Comparison of ENCODE assay signal across 26 cellular contexts in genomic region chr11:120744016-120744994, GRCh38.
DNase-seq lines count a peak whose midpoint lies in the region; ATAC-seq and TF ChIP-seq lines count a peak whose summit lies in the region.
"Had no signal": no experiment of that assay in that cellular context is flagged by ENCODE, and none has a peak within 500 bp of the region (broad histone marks: within the 10 kb centered on the region; RNA-seq: fewer than 3 reads in every experiment).

No MANE protein-coding gene starts in this region.

- no peak overlapping the region for H3K4me3 Mint-ChIP-seq in nephron progenitor cell
- no peak overlapping the region for H3K4me3 Mint-ChIP-seq in activated T-helper 2 cell treated with anti-CD3 and anti-CD28 coated beads, Interferon-gamma antibody, Interleukin-2, Interleukin-4, amounts not matched to agents 10 μg/mL and 5 μg/mL and 100 μg/mL, durations not matched to agents 14 hours and 24 hours and 36 hours (ENCODE audit: low read depth)
- H3K4me3 Mint-ChIP-seq: activated CD4-positive, alpha-beta T cell treated with anti-CD3 and anti-CD28 coated beads for 36 hours; CD8-positive, alpha-beta T cell; immature natural killer cell had no signal

- no peak overlapping the region for H3K27ac ChIP-seq in AG04450 (ENCODE audit: low read depth, low read length)
- H3K27ac ChIP-seq in cingulate gyrus (ENCODE audit: low read depth, low read length), result peak overlapping the region; percentile 15
- H3K27ac ChIP-seq: neutrophil, psoas muscle, testis, uterus had no signal

- no peaks in the 10 kb centered on the region for H3K9me3 ChIP-seq in AG04450 (ENCODE audit: control insufficient read depth, insufficient read depth, low read length)
- H3K9me3 ChIP-seq: neutrophil, psoas muscle, testis, uterus had no signal

- no peaks in the 10 kb centered on the region for H3K36me3 Mint-ChIP-seq in nephron progenitor cell (ENCODE audit: low read depth)
- H3K36me3 Mint-ChIP-seq in activated T-helper 2 cell treated with anti-CD3 and anti-CD28 coated beads, Interferon-gamma antibody, Interleukin-2, Interleukin-4, amounts not matched to agents 10 μg/mL and 5 μg/mL and 100 μg/mL, durations not matched to agents 14 hours and 24 hours and 36 hours (ENCODE audit: low read depth), result no peaks in the 10 kb centered on the region
- H3K36me3 Mint-ChIP-seq: CD8-positive, alpha-beta T cell; immature natural killer cell had no signal

- intact Hi-C loops in activated T-helper 2 cell treated with anti-CD3 and anti-CD28 coated beads, Interferon-gamma antibody, Interleukin-2, Interleukin-4, amounts not matched to agents 10 μg/mL and 5 μg/mL and 100 μg/mL, durations not matched to agents 14 hours and 24 hours and 36 hours (cut with micrococcal nuclease), result no loop called here

- H3K9me3 Mint-ChIP-seq in nephron progenitor cell, result no peaks in the 10 kb centered on the region
- no peaks in the 10 kb centered on the region for H3K9me3 Mint-ChIP-seq in activated T-helper 2 cell treated with anti-CD3 and anti-CD28 coated beads, Interferon-gamma antibody, Interleukin-2, Interleukin-4, amounts not matched to agents 10 μg/mL and 5 μg/mL and 100 μg/mL, durations not matched to agents 14 hours and 24 hours and 36 hours
- H3K9me3 Mint-ChIP-seq: CD8-positive, alpha-beta T cell; immature natural killer cell had no signal

- DNase-seq in AG04450 (ENCODE audit: low read depth, low spot score) (no peak), NCI-H2227 treated with DMSO at 0.1 percent for 48 hours (lab: John Stamatoyannopoulos, UW) (peak; percentile 9), nephron progenitor cell (no peak), hepatic stellate cell (ENCODE audit: low spot score) (no peak)
- no peak for DNase-seq in activated T-helper 2 cell treated with anti-CD3 and anti-CD28 coated beads, Interferon-gamma antibody, Interleukin-2, Interleukin-4, amounts not matched to agents 10 μg/mL and 5 μg/mL and 100 μg/mL, durations not matched to agents 14 hours and 24 hours and 36 hours (ENCODE audit: low spot score)
- DNase-seq in activated CD4-positive, alpha-beta T cell treated with anti-CD3 and anti-CD28 coated beads, Interleukin-2, amount 50 U/mL, for 4 hours, result no peak
- DNase-seq: 8988T; activated CD4-positive, alpha-beta T cell treated with anti-CD3 and anti-CD28 coated beads for 36 hours; activated gamma-delta T cell treated with Interleukin-2 at 50 U/mL for 16 hours; activated T-cell treated with anti-CD3 and anti-CD28 coated beads for 4 hours; CD8-positive, alpha-beta T cell; effector CD8-positive, alpha-beta T cell; GOT3; immature natural killer cell; left colon; mammary epithelial cell; NCI-H1092 treated with DMSO at 0.1 percent for 48 hours; NCI-H187; NCI-H226; psoas muscle; stimulated activated naive CD8-positive, alpha-beta T cell treated with anti-CD3 and anti-CD28 coated beads, Interleukin-15, Interleukin-2, amounts not matched to agents 100 U/mL and 50 U/mL, for 24 hours; testis; uterus had no signal

- H3K27ac Mint-ChIP-seq in nephron progenitor cell, result no peak overlapping the region
- H3K27ac Mint-ChIP-seq in activated T-helper 2 cell treated with anti-CD3 and anti-CD28 coated beads, Interferon-gamma antibody, Interleukin-2, Interleukin-4, amounts not matched to agents 10 μg/mL and 5 μg/mL and 100 μg/mL, durations not matched to agents 14 hours and 24 hours and 36 hours, result no peak overlapping the region
- H3K27ac Mint-ChIP-seq: activated CD4-positive, alpha-beta T cell treated with anti-CD3 and anti-CD28 coated beads for 36 hours; CD8-positive, alpha-beta T cell had no signal

- H3K4me3 ChIP-seq in AG04450 (ENCODE audit: low read depth, low read length), result no peak overlapping the region
- H3K4me3 ChIP-seq: psoas muscle, testis, uterus had no signal

- POLR2A ChIA-PET in AG04450 (lab: Yijun Ruan, JAX), result no interaction called here

- no peak for ATAC-seq in HG02642 (IDR thresholded peaks at IDR 0.05; ENCODE audit: poor library complexity, unreplicated experiment)
- ATAC-seq: activated CD4-positive, alpha-beta T cell treated with anti-CD3 and anti-CD28 coated beads for 36 hours; CD8-positive, alpha-beta T cell; left colon; psoas muscle; stimulated activated naive CD8-positive, alpha-beta T cell treated with anti-CD3 and anti-CD28 coated beads, Interleukin-15, Interleukin-2, amounts not matched to agents 100 U/mL and 50 U/mL, for 24 hours had no signal

- H3K27me3 Mint-ChIP-seq in nephron progenitor cell (ENCODE audit: low read depth, poor library complexity), result peaks cover 15% of the 10 kb centered on the region
- no peaks in the 10 kb centered on the region for H3K27me3 Mint-ChIP-seq in activated T-helper 2 cell treated with anti-CD3 and anti-CD28 coated beads, Interferon-gamma antibody, Interleukin-2, Interleukin-4, amounts not matched to agents 10 μg/mL and 5 μg/mL and 100 μg/mL, durations not matched to agents 14 hours and 24 hours and 36 hours (ENCODE audit: low read depth)

- TF ChIP-seq CTCF in AG04450 (IDR thresholded peaks at IDR 0.05; ENCODE audit: low read depth, low read length) (peak; percentile 22; the same call in 1 of the 2 replicates), nephron progenitor cell (IDR thresholded peaks at IDR 0.05) (peak; percentile 11)

- H3K27me3 ChIP-seq in AG04450 (ENCODE audit: control insufficient read depth, insufficient read depth, low read length), result peaks cover 22% of the 10 kb centered on the region
- H3K27me3 ChIP-seq: neutrophil, testis, uterus had no signal

- CTCF ChIA-PET in AG04450 (lab: Charles Lee), result interaction anchor here (1.5 kb wide), 1 partner anchor 35 kb away, joined by 3 read pairs; no protein-coding TSS in a partner anchor

- H3K4me1 Mint-ChIP-seq in nephron progenitor cell, result peaks cover 32% of the 10 kb centered on the region
- H3K4me1 Mint-ChIP-seq in activated T-helper 2 cell treated with anti-CD3 and anti-CD28 coated beads, Interferon-gamma antibody, Interleukin-2, Interleukin-4, amounts not matched to agents 10 μg/mL and 5 μg/mL and 100 μg/mL, durations not matched to agents 14 hours and 24 hours and 36 hours (ENCODE audit: low read depth), result no peaks in the 10 kb centered on the region
- H3K4me1 Mint-ChIP-seq: activated CD4-positive, alpha-beta T cell treated with anti-CD3 and anti-CD28 coated beads for 36 hours; immature natural killer cell had no signal
